Comparison of ENCODE assay signal across 1 cellular context in genomic region chr16:63804126-63804525, GRCh38.
"Had no signal": no experiment of that assay in that cellular context is flagged by ENCODE, and none has a peak within 500 bp of the region (broad histone marks: within the 10 kb centered on the region; RNA-seq: fewer than 3 reads in every experiment).

No MANE protein-coding gene starts in this region.

- H3K36me3 ChIP-seq: MG63 had no signal

- H3K27me3 ChIP-seq: MG63 had no signal

- H3K9me3 ChIP-seq: MG63 had no signal

- H3K4me3 ChIP-seq: MG63 had no signal
